In genomic region chr10:73246783-73247508, GRCh38 we compare ENCODE assay signal across 8 cellular contexts. TPM values are rescaled to one million over a fixed set of nuclear protein-coding genes. Genes with fewer than 3 reads are reported as not detected.
DNase-seq lines count a peak whose midpoint lies in the region; ATAC-seq and TF ChIP-seq lines count a peak whose summit lies in the region.

TSS of gene DNAJC9 (minus strand) at chr10:73247255. CDS start at chr10:73247189, 66 bp downstream.

- H3K4me3 ChIP-seq in PC-3 (ENCODE audit: low read length) = peak within 1 kb of the TSS; percentile 69
- H3K4me3 ChIP-seq in esophagus (ENCODE audit: low read depth in 1 of 2, low read length in 2 of 2) = peak within 1 kb of the TSS; percentile 86 to 90
- H3K4me3 ChIP-seq in muscle layer of colon (ENCODE audit: low read depth in 1 of 2, low read length in 2 of 2) = peak within 1 kb of the TSS; percentile 81 to 92

- DNase-seq in DMS153 treated with DMSO at 0.1 percent for 48 hours (lab: John Stamatoyannopoulos, UW; ENCODE audit: unreplicated experiment) = peak; percentile 86
- peak; percentile 100 for DNase-seq in PC-3
- peak; percentile 100 for DNase-seq in activated T-cell treated with anti-CD3 and anti-CD28 coated beads, Interleukin-2, amount 50 U/mL, for 1 hour
- DNase-seq in stimulated activated CD8-positive, alpha-beta memory T cell treated with anti-CD3 and anti-CD28 coated beads, Interleukin-7, amount 100 ng/mL, for 24 hours (ENCODE audit: low read depth) = peak; percentile 95

- H3K36me3 ChIP-seq in PC-3 (ENCODE audit: low read depth, low read length) = peaks cover 64% of the 10 kb centered on the region
- H3K36me3 ChIP-seq in esophagus (ENCODE audit: control insufficient read depth in 2 of 2, insufficient read depth in 2 of 2, low read length in 1 of 2) = peaks cover 2 to 4% of the 10 kb centered on the region in 2 donors
- H3K36me3 ChIP-seq in muscle layer of colon (ENCODE audit: insufficient read depth, low read length) = peaks cover 41% of the 10 kb centered on the region

- ATAC-seq in GM21576 (IDR thresholded peaks at IDR 0.05; ENCODE audit: unreplicated experiment) (peak; percentile 73), PC-3 (peak; percentile 84)

- H4K20me1 ChIP-seq in PC-3 (ENCODE audit: low read length) = peaks cover 39% of the 10 kb centered on the region

- peak within 1 kb of the TSS; percentile 80 for H3K27ac ChIP-seq in PC-3 (ENCODE audit: low read length)
- H3K27ac ChIP-seq in esophagus (ENCODE audit: low read depth in 2 of 2, low read length in 1 of 2) = peak within 1 kb of the TSS; percentile 96 to 98
- H3K27ac ChIP-seq in muscle layer of colon (ENCODE audit: low read depth, low read length) = peak within 1 kb of the TSS; percentile 71

- peak within 1 kb of the TSS; percentile 79 for H3K4me2 ChIP-seq in PC-3 (ENCODE audit: low read length)

- CTCF ChIA-PET in PC-3 (lab: Charles Lee) = interaction anchor here (0.6 to 1.5 kb wide), 4 partner anchors 13 to 248 kb away, joined by 5 to 13 read pairs (median 8); partner anchors contain the start of gene P4HA1

- H3K9ac ChIP-seq in PC-3 (ENCODE audit: low read length) (peak within 1 kb of the TSS; percentile 85), muscle layer of colon (ENCODE audit: low read length) (peak within 1 kb of the TSS; percentile 81)

- WGBS in esophagus, 2 donors = 0 to 1% methylated on average over 73 of the region's 73 CpGs

- peak; percentile 56 for TF ChIP-seq CTCF in PC-3 (conservative IDR thresholded peaks at IDR 0.05; ENCODE audit: low read depth, low read length)

- H3K4me1 ChIP-seq in PC-3 (ENCODE audit: insufficient read depth, low read length) (peaks cover 50% of the 10 kb centered on the region), esophagus (ENCODE audit: control insufficient read depth in 2 of 2, insufficient read depth in 2 of 2, low read length in 1 of 2) (peaks cover 4 to 5% of the 10 kb centered on the region in 2 donors), muscle layer of colon (ENCODE audit: insufficient read depth, low read length) (peaks cover 31% of the 10 kb centered on the region)

- POLR2A ChIA-PET in PC-3 (lab: Charles Lee; ENCODE audit: unreplicated experiment) = interaction anchor here (0.5 to 1.5 kb wide), 24 partner anchors 10 to 575 kb away, joined by 3 to 17 read pairs (median 3); partner anchors contain the start of genes CFAP70 and FAM149B1

- TF ChIP-seq RAD21 in Ishikawa (IDR thresholded peaks at IDR 0.05; ENCODE audit: low read depth) = no peak; the same call in 1 of the 2 replicates

- H3F3A ChIP-seq in PC-3 (ENCODE audit: low read length, unreplicated experiment) = peaks cover 12% of the 10 kb centered on the region

- peak; percentile 63 for TF ChIP-seq EP300 in Ishikawa (IDR thresholded peaks at IDR 0.05; ENCODE audit: borderline replicate concordance)

- peak within 1 kb of the TSS; percentile 62 for H2AFZ ChIP-seq in PC-3 (ENCODE audit: low read length)

- H3K9me3 ChIP-seq in PC-3 (ENCODE audit: low read length) (no peaks in the 10 kb centered on the region), esophagus (ENCODE audit: control insufficient read depth in 2 of 2, insufficient read depth in 1 of 2, low read depth in 1 of 2, low read length in 1 of 2) (no peaks in the 10 kb centered on the region), muscle layer of colon (ENCODE audit: low read length) (no peaks in the 10 kb centered on the region)

- no peaks in the 10 kb centered on the region for H3K9me2 ChIP-seq in PC-3 (replicated peaks; ENCODE audit: low read length)

- no TSS peak for BruUV-seq in PC-3 (replicated peaks; lab: Mats Ljungman, UMichigan)

- H3K79me2 ChIP-seq in PC-3 (ENCODE audit: low read length) = peaks cover 91% of the 10 kb centered on the region

- H3K27me3 ChIP-seq in PC-3 (ENCODE audit: low read length) (no peaks in the 10 kb centered on the region), esophagus (ENCODE audit: control insufficient read depth in 1 of 2, insufficient read depth in 2 of 2, low read length in 2 of 2) (no peaks in the 10 kb centered on the region), muscle layer of colon (ENCODE audit: control insufficient read depth in 1 of 2, insufficient read depth in 2 of 2, low read length in 2 of 2) (no peaks in the 10 kb centered on the region)

- intact Hi-C loops in PC-3 (cut with micrococcal nuclease) = loop anchor here (1.0 to 5.0 kb wide), 5 partner anchors 79 to 250 kb away; partner anchors contain the start of genes CFAP70, ECD, FAM149B1 and P4HA1

TF ChIP-seq in Ishikawa, 13 proteins besides CTCF, POLR2A, EP300 and RAD21:
- peak; percentile 59 for TF ChIP-seq USF1 (IDR thresholded peaks at IDR 0.05)
- TF ChIP-seq TAF1 (IDR thresholded peaks at IDR 0.05; ENCODE audit: low read depth) = peak; percentile 97
- peak; percentile 76 for TF ChIP-seq ZBTB7A (IDR thresholded peaks at IDR 0.05; ENCODE audit: low read depth)
- peak; percentile 72 for TF ChIP-seq YY1 (IDR thresholded peaks at IDR 0.05; ENCODE audit: low read depth)
- TF ChIP-seq CEBPB (IDR thresholded peaks at IDR 0.05) = peak; percentile 18; the same call in 1 of the 2 replicates
- peak; percentile 5; the same call in 1 of the 2 replicates for TF ChIP-seq NFIC (IDR thresholded peaks at IDR 0.05)
- TF ChIP-seq CREB1 (IDR thresholded peaks at IDR 0.05; ENCODE audit: low read depth) = peak; percentile 80
- TF ChIP-seq TEAD4 (IDR thresholded peaks at IDR 0.05) = peak; percentile 36; the same call in 1 of the 2 replicates
- peak; percentile 94 for TF ChIP-seq MAX (IDR thresholded peaks at IDR 0.05)
- no peak for TF ChIP-seq EGR1 (IDR thresholded peaks at IDR 0.05)
- TF ChIP-seq REST (IDR thresholded peaks at IDR 0.05; ENCODE audit: low read depth) = peak; percentile 32; the same call in 1 of the 2 replicates
- TF ChIP-seq FOXM1 (IDR thresholded peaks at IDR 0.05; ENCODE audit: borderline replicate concordance, low read depth) = no peak; the same call in 1 of the 2 replicates
- peak; percentile 87 for TF ChIP-seq TCF12 (IDR thresholded peaks at IDR 0.05; ENCODE audit: low read depth)

RNA-seq across cellular contexts. Expression of gene DNAJC9, which starts in this region (rescaled TPM):
- 282 and 283 TPM in 2 replicates for total RNA-seq in PC-3 (2014; rRNA removed)
- 10 to 100 TPM; 13.7 to 19.0 TPM for polyA plus RNA-seq in esophagus

Comparison
In these comparisons a context has a peak if more than half of its experiments do, and no peak if none do; other contexts are left out.
1. Peak in every context shown above with its lines: DNase-seq, ATAC-seq, H3K4me3 ChIP-seq and H3K27ac ChIP-seq.